20 cellular contexts compared by ENCODE assay signal in genomic region chr2:47161475-47161874, GRCh38. TPM values are rescaled to one million over a fixed set of nuclear protein-coding genes. Genes with fewer than 3 reads are reported as not detected.
"Had no signal": no experiment of that assay in that cellular context is flagged by ENCODE, and none has a peak within 500 bp of the region (broad histone marks: within the 10 kb centered on the region; RNA-seq: fewer than 3 reads in every experiment).

No MANE protein-coding gene starts in this region.

- H3K9me3 Mint-ChIP-seq: dendritic cell treated with granulocyte-macrophage colony-stimulating factor and Interleukin-4, amounts not matched to agents 40 ng/mL and 50 ng/mL, for 4 days; immature natural killer cell; memory B cell; nephron progenitor cell; stimulated activated naive B cell treated with anti-CD40 and anti-IgM and Interleukin-4, amounts not matched to agents 10 μg/mL and 1 μg/mL and 100 μg/mL, for 72 hours had no signal

- H3K4me1 ChIP-seq: foreskin keratinocyte, prostate gland had no signal

- H3K27ac ChIP-seq: foreskin keratinocyte, left lung, lower lobe of right lung, parathyroid adenoma, prostate gland, skin epidermis had no signal

- ATAC-seq: foreskin keratinocyte; left lung; lower lobe of right lung; naive thymus-derived CD4-positive, alpha-beta T cell; sciatic nerve; stimulated activated naive B cell treated with anti-CD40 and anti-IgM and Interleukin-4, amounts not matched to agents 10 μg/mL and 1 μg/mL and 100 μg/mL, for 72 hours had no signal

- H3K27me3 Mint-ChIP-seq: dendritic cell treated with granulocyte-macrophage colony-stimulating factor and Interleukin-4, amounts not matched to agents 40 ng/mL and 50 ng/mL, for 4 days; memory B cell; naive thymus-derived CD4-positive, alpha-beta T cell; stimulated activated naive B cell treated with anti-CD40 and anti-IgM and Interleukin-4, amounts not matched to agents 10 μg/mL and 1 μg/mL and 100 μg/mL, for 72 hours had no signal

- H3K9ac ChIP-seq: parathyroid adenoma had no signal

- H3K9me3 ChIP-seq: left lung, lower lobe of right lung, prostate gland had no signal

- H2AFZ ChIP-seq: parathyroid adenoma had no signal

- DNase-seq: erythroblast; foreskin keratinocyte; immature natural killer cell; left lung; lower lobe of right lung; naive thymus-derived CD4-positive, alpha-beta T cell; nephron progenitor cell; retina; stimulated activated CD4-positive, alpha-beta T cell treated with anti-CD3 and anti-CD28 coated beads, Interleukin-2, amount 100 ng/mL, for 24 hours; stimulated activated CD4-positive, alpha-beta T cell treated with anti-CD3 and anti-CD28 coated beads, Interleukin-4, amount 100 ng/mL, for 4 hours; stimulated activated naive B cell treated with anti-CD40 and anti-IgM and Interleukin-4, amounts not matched to agents 10 μg/mL and 1 μg/mL and 100 μg/mL, for 72 hours; trophoblast cell had no signal

- H3K36me3 ChIP-seq: prostate gland had no signal

- H3K27me3 ChIP-seq: foreskin keratinocyte, left lung had no signal

- H3K27ac Mint-ChIP-seq: stimulated activated naive B cell treated with anti-CD40 and anti-IgM and Interleukin-4, amounts not matched to agents 10 μg/mL and 1 μg/mL and 100 μg/mL, for 72 hours had no signal

- H3K4me3 ChIP-seq: left lung, lower lobe of right lung, prostate gland, skin epidermis had no signal

- H3K4me3 Mint-ChIP-seq: dendritic cell treated with granulocyte-macrophage colony-stimulating factor and Interleukin-4, amounts not matched to agents 40 ng/mL and 50 ng/mL, for 4 days; immature natural killer cell; memory B cell; nephron progenitor cell had no signal

RNA-seq across cellular contexts. Expression of gene STPG4, which starts 6.4 kb away (rescaled TPM):
- total RNA-seq: urinary bladder had no signal
- polyA plus RNA-seq: endothelial cell of umbilical vein; foreskin keratinocyte; naive thymus-derived CD4-positive, alpha-beta T cell had no signal
